ENCODE assay signal across 8 cellular contexts in the genomic region with DNA sequence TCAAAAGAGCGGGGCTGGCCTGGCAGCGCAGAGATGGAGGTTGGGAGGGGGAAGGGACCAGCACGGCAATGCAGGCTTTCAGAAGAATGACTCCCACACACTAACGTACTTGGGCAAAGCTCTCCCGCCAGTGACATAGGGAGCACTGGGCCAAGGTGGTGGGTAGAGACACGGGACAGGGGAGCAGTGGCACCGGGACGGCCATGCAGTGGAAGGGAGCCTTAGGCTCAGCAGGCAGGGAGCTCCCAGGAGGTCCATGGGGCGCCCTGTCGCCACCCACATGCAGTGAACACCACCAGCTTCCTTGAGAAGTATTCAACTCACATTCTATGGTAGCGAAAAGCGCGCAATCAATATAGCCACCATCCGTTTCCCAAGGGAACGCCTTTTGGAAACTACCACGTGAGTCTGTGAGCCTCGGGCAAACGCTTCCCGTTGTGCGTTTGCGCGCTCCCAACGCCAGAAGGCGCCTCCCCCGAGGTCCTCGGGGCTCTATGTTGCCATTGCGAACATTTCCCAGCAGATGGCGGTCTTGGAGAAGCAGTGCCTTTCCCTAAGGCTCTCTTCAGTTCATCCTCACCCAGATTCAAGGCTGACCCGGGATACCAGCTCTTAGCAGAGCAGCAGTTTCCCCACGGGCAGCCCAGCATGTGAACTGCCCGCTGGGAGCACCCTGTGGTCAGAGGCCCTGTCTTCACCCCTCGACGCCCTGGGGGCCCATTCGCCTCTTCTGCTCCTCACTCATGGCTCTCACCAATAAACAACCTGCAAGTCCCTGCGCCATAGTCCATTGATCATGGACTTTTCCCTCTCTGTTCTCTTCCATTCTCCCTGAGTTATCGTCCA. TPM values are rescaled to one million over a fixed set of nuclear protein-coding genes. Genes with fewer than 3 reads are reported as not detected.
DNase-seq lines count a peak whose midpoint lies in the region; TF ChIP-seq lines count a peak whose summit lies in the region.

No MANE protein-coding gene starts in this region.

- peak overlapping the region; percentile 88 for H3K4me2 ChIP-seq in trophoblast cell (ENCODE audit: low read length)

- H2BK120ac ChIP-seq in trophoblast cell (ENCODE audit: insufficient read depth, low read length, poor library complexity), result no peak overlapping the region

- no peak overlapping the region for H2BK5ac ChIP-seq in trophoblast cell (ENCODE audit: low read depth, low read length, poor library complexity)

- DNase-seq in G401 (ENCODE audit: low spot score) (peak; percentile 92), HAP-1 (ENCODE audit: low spot score in 2 of 2) (peak; percentile 90 to 93), MV-4-11 (lab: John Stamatoyannopoulos, UW) (peak; percentile 82), SKM-1 treated with dmso at 0.1 percent for 144 hours (lab: John Stamatoyannopoulos, UW; ENCODE audit: unreplicated experiment) (peak; percentile 87), cardiac muscle cell (ENCODE audit: low read depth in 1 of 2, low spot score in 1 of 2) (peak; percentile 91 to 92), trophoblast cell (peak; percentile 88 to 98), tibial nerve (ENCODE audit: low spot score in 2 of 2) (peak; percentile 75 to 87)
- peak; percentile 52 for DNase-seq in activated naive CD8-positive, alpha-beta T cell treated with anti-CD3 and anti-CD28 coated beads, Interleukin-2, amount 50 U/mL, for 16 hours (ENCODE audit: low read depth, low spot score)

- H3K36me3 ChIP-seq in HAP-1 (replicated peaks), result no peaks in the 10 kb centered on the region
- no peaks in the 10 kb centered on the region for H3K36me3 ChIP-seq in cardiac muscle cell
- no peaks in the 10 kb centered on the region for H3K36me3 ChIP-seq in trophoblast cell (ENCODE audit: control insufficient read depth in 1 of 2, insufficient read depth in 2 of 2, low read length in 2 of 2)
- H3K36me3 ChIP-seq in tibial nerve, result no peaks in the 10 kb centered on the region

- H2AFZ ChIP-seq in trophoblast cell (ENCODE audit: insufficient read depth, low read length, poor library complexity), result peak overlapping the region; percentile 19

- WGBS in trophoblast cell (ENCODE audit: extremely low coverage, insufficient coverage, insufficient read length), result no CpG with 5 or more reads among the region's 36 CpGs
- 7 to 9% methylated on average over 33 to 35 of the region's 36 CpGs for WGBS in tibial nerve, 2 donors

- no peaks in the 10 kb centered on the region for H3K79me2 ChIP-seq in trophoblast cell (ENCODE audit: control insufficient read depth, insufficient read depth, low read length, poor library complexity)

- no peak overlapping the region for H3K23ac ChIP-seq in trophoblast cell (ENCODE audit: low read length)

- no peak overlapping the region for H3K14ac ChIP-seq in trophoblast cell (ENCODE audit: low read length)

- in situ Hi-C loops in G401 (cut with HindIII; ENCODE audit: low sequenced_read_pairs), result no loop called here
- in situ Hi-C loops in HAP-1 (cut with MboI; ENCODE audit: low sequenced_read_pairs), result loop anchor here (10.0 kb wide), 1 partner anchor 660 kb away; no protein-coding TSS in a partner anchor

- H3K18ac ChIP-seq in trophoblast cell (ENCODE audit: low read length), result no peak overlapping the region

- H3K4me1 ChIP-seq in HAP-1 (peaks cover 6% of the 10 kb centered on the region), cardiac muscle cell (ENCODE audit: low read depth) (no peaks in the 10 kb centered on the region), trophoblast cell (ENCODE audit: control insufficient read depth in 1 of 2, insufficient read depth in 2 of 2, low read length in 2 of 2) (peaks cover 3 to 4% of the 10 kb centered on the region in 2 experiments), tibial nerve (peaks cover 0 to 20% (median 0%) of the 10 kb centered on the region in 4 donors)

- H4K12ac ChIP-seq in trophoblast cell (ENCODE audit: low read depth, low read length), result no peak overlapping the region

- H3K9me3 ChIP-seq in HAP-1 (no peaks in the 10 kb centered on the region), cardiac muscle cell (ENCODE audit: low read depth) (no peaks in the 10 kb centered on the region), trophoblast cell (ENCODE audit: insufficient read depth, low read depth, low read length) (peaks cover 1% of the 10 kb centered on the region), tibial nerve (no peaks in the 10 kb centered on the region)

- no peak overlapping the region for H2AK5ac ChIP-seq in trophoblast cell (ENCODE audit: low read length)

- no peak for TF ChIP-seq EP300 in tibial nerve (IDR thresholded peaks at IDR 0.05)

- H3K4ac ChIP-seq in trophoblast cell (ENCODE audit: low read depth, low read length), result no peak overlapping the region

- no peak overlapping the region for H4K91ac ChIP-seq in trophoblast cell (ENCODE audit: low read depth, low read length)

- H3K79me1 ChIP-seq in trophoblast cell (ENCODE audit: low read length), result no peaks in the 10 kb centered on the region

- H4K8ac ChIP-seq in trophoblast cell (ENCODE audit: low read depth, low read length), result peak overlapping the region; percentile 45

- H3K27me3 ChIP-seq in HAP-1 (ENCODE audit: low read depth) (no peaks in the 10 kb centered on the region), cardiac muscle cell (peaks cover 7% of the 10 kb centered on the region), trophoblast cell (ENCODE audit: insufficient read depth, low read length) (no peaks in the 10 kb centered on the region), tibial nerve (no peaks in the 10 kb centered on the region)

- H2BK12ac ChIP-seq in trophoblast cell (ENCODE audit: low read length), result no peak overlapping the region

- no peak for TF ChIP-seq POLR2A in tibial nerve (IDR thresholded peaks at IDR 0.05)

- H3K4me3 ChIP-seq in HAP-1, result peak overlapping the region; percentile 15
- H3K4me3 ChIP-seq in cardiac muscle cell, result peak overlapping the region; percentile 35
- peak overlapping the region; percentile 62 for H3K4me3 ChIP-seq in trophoblast cell (ENCODE audit: low read depth, low read length)
- peak overlapping the region; percentile 32 to 49 (median 40) for H3K4me3 ChIP-seq in tibial nerve

- H3K27ac ChIP-seq in cardiac muscle cell (no peak overlapping the region), trophoblast cell (ENCODE audit: low read depth, low read length) (no peak overlapping the region), tibial nerve (peak overlapping the region in 1 of 4 donors; percentile 20)

- peak; percentile 99 for TF ChIP-seq CTCF in cardiac muscle cell (IDR thresholded peaks at IDR 0.05; ENCODE audit: low read depth, low read length)
- TF ChIP-seq CTCF in tibial nerve (IDR thresholded peaks at IDR 0.05), result peak; percentile 89 to 97 (median 94)

- peak overlapping the region; percentile 24 for H3K9ac ChIP-seq in trophoblast cell (ENCODE audit: low read length)

RNA-seq across cellular contexts. Expression of a gene that starts 16.4 kb away (rescaled TPM):
- total RNA-seq in G401 (2014; rRNA removed; shearing (Covaris generic)), result not detected in 2 replicates
- total RNA-seq in cardiac muscle cell (not detected in 2 replicates), tibial nerve (not detected)
- not detected in 2 replicates for polyA plus RNA-seq in cardiac muscle cell
- 0.01 and 0.04 TPM in 2 replicates for polyA plus RNA-seq in trophoblast cell (2013)
